In the genomic region with DNA sequence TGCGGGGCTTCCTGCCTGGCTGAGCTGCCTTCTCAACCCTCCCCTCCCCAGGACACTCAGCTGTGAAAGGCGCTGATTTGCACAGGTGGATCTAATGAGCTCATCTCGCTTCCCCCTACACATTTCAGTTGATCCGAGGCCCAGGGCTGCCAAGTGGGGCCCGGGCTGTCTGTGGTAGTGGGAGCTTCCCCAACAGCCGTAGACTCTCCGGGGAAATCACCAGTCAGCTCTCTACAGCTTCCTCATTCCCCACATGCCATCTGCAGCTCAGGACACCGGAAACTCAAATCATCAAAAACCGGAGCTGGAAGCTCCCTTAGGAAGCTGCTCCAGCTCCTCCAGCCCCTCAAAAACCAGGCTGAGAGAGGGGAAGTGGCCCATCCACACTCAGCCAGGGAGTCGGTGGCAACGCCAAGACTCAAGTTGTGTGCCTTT, we compare ENCODE assay signal across 9 cellular contexts. TPM values are rescaled to one million over a fixed set of nuclear protein-coding genes. Genes with fewer than 3 reads are reported as not detected.
DNase-seq lines count a peak whose midpoint lies in the region.
"Had no signal": no experiment of that assay in that cellular context is flagged by ENCODE, and none has a peak within 500 bp of the region (broad histone marks: within the 10 kb centered on the region; RNA-seq: fewer than 3 reads in every experiment).

No MANE protein-coding gene starts in this region.

- in situ Hi-C loops in KBM-7 (cut with MboI; ENCODE audit: low pct_unique_long_range_greater_than_20kb, low sequenced_read_pairs), result no loop called here

- intact Hi-C loops in activated T-helper 1 cell treated with anti-CD3 and anti-CD28 coated beads, Interleukin-12 subunit alpha, Interleukin-12 subunit beta, Interleukin-2, Interleukin-4 antibody, amounts not matched to agents 30 ng/mL and 10 ng/mL and 1 ng/mL, durations not matched to agents 14 hours and 24 hours and 36 hours (cut with micrococcal nuclease), result no loop called here

- H3K9ac ChIP-seq in skeletal muscle satellite cell (ENCODE audit: low read depth, low read length), result no peak overlapping the region

- peaks cover 3% of the 10 kb centered on the region for H3K27me3 Mint-ChIP-seq in activated T-helper 1 cell treated with anti-CD3 and anti-CD28 coated beads, Interleukin-12 subunit alpha, Interleukin-12 subunit beta, Interleukin-2, Interleukin-4 antibody, amounts not matched to agents 30 ng/mL and 10 ng/mL and 1 ng/mL, durations not matched to agents 14 hours and 24 hours and 36 hours (ENCODE audit: insufficient read depth)

- H3K4me1 ChIP-seq in skeletal muscle satellite cell (ENCODE audit: control insufficient read depth, insufficient read depth, low read length), result peaks cover 14% of the 10 kb centered on the region
- H3K4me1 ChIP-seq: tibial artery had no signal

- H3K36me3 ChIP-seq in skeletal muscle satellite cell (ENCODE audit: insufficient read depth, low read length), result no peaks in the 10 kb centered on the region
- H3K36me3 ChIP-seq: tibial artery had no signal

- DNase-seq in DMS153 treated with DMSO at 0.1 percent for 48 hours (lab: John Stamatoyannopoulos, UW; ENCODE audit: unreplicated experiment), result peak; percentile 38
- no peak for DNase-seq in DMS153 (lab: John Stamatoyannopoulos, UW)
- DNase-seq in KBM-7, result peak; percentile 79
- peak; percentile 90 for DNase-seq in glomerular visceral epithelial cell (ENCODE audit: extremely low spot score)
- no peak for DNase-seq in NCI-H1930 (lab: John Stamatoyannopoulos, UW)
- no peak for DNase-seq in activated T-helper 1 cell treated with anti-CD3 and anti-CD28 coated beads, Interleukin-12 subunit alpha, Interleukin-12 subunit beta, Interleukin-2, Interleukin-4 antibody, amounts not matched to agents 30 ng/mL and 10 ng/mL and 1 ng/mL, durations not matched to agents 14 hours and 24 hours and 36 hours (ENCODE audit: low spot score)
- DNase-seq in NCI-H446 treated with DMSO at 0.1 percent for 48 hours (lab: John Stamatoyannopoulos, UW), result no peak

- no peaks in the 10 kb centered on the region for H3K9me3 ChIP-seq in skeletal muscle satellite cell (replicated peaks; ENCODE audit: low read length)
- H3K9me3 ChIP-seq: tibial artery had no signal

- H3K4me3 ChIP-seq in skeletal muscle satellite cell (ENCODE audit: low read length), result no peak overlapping the region
- H3K4me3 ChIP-seq: tibial artery had no signal

- H3K4me2 ChIP-seq in skeletal muscle satellite cell (ENCODE audit: low read length), result peak overlapping the region; percentile 39

- no peaks in the 10 kb centered on the region for H3K36me3 Mint-ChIP-seq in activated T-helper 1 cell treated with anti-CD3 and anti-CD28 coated beads, Interleukin-12 subunit alpha, Interleukin-12 subunit beta, Interleukin-2, Interleukin-4 antibody, amounts not matched to agents 30 ng/mL and 10 ng/mL and 1 ng/mL, durations not matched to agents 14 hours and 24 hours and 36 hours (ENCODE audit: low read depth)

- peaks cover 5% of the 10 kb centered on the region for H3K4me1 Mint-ChIP-seq in activated T-helper 1 cell treated with anti-CD3 and anti-CD28 coated beads, Interleukin-12 subunit alpha, Interleukin-12 subunit beta, Interleukin-2, Interleukin-4 antibody, amounts not matched to agents 30 ng/mL and 10 ng/mL and 1 ng/mL, durations not matched to agents 14 hours and 24 hours and 36 hours (ENCODE audit: low read depth)

- no peak overlapping the region for H3K4me3 Mint-ChIP-seq in activated T-helper 1 cell treated with anti-CD3 and anti-CD28 coated beads, Interleukin-12 subunit alpha, Interleukin-12 subunit beta, Interleukin-2, Interleukin-4 antibody, amounts not matched to agents 30 ng/mL and 10 ng/mL and 1 ng/mL, durations not matched to agents 14 hours and 24 hours and 36 hours

- H3K27ac Mint-ChIP-seq in activated T-helper 1 cell treated with anti-CD3 and anti-CD28 coated beads, Interleukin-12 subunit alpha, Interleukin-12 subunit beta, Interleukin-2, Interleukin-4 antibody, amounts not matched to agents 30 ng/mL and 10 ng/mL and 1 ng/mL, durations not matched to agents 14 hours and 24 hours and 36 hours, result no peak overlapping the region

- no peaks in the 10 kb centered on the region for H3K9me3 Mint-ChIP-seq in activated T-helper 1 cell treated with anti-CD3 and anti-CD28 coated beads, Interleukin-12 subunit alpha, Interleukin-12 subunit beta, Interleukin-2, Interleukin-4 antibody, amounts not matched to agents 30 ng/mL and 10 ng/mL and 1 ng/mL, durations not matched to agents 14 hours and 24 hours and 36 hours

- peaks cover 52% of the 10 kb centered on the region for H3K27me3 ChIP-seq in skeletal muscle satellite cell (ENCODE audit: control insufficient read depth, insufficient read depth, low read length)
- H3K27me3 ChIP-seq: tibial artery had no signal

RNA-seq across cellular contexts. Expression of a gene that starts 56.2 kb away (rescaled TPM):
- 24.7 and 24.8 TPM in 2 replicates for total RNA-seq in skeletal muscle satellite cell (2012; rRNA removed)
- total RNA-seq in activated T-helper 1 cell treated with anti-CD3 and anti-CD28 coated beads, Interleukin-12 subunit alpha, Interleukin-12 subunit beta, Interleukin-2, Interleukin-4 antibody, amounts not matched to agents 30 ng/mL and 10 ng/mL and 1 ng/mL, durations not matched to agents 14 hours and 24 hours and 36 hours, result 19.2 and 21.5 TPM in 2 replicates

Comparison
In these comparisons a context has a peak if more than half of its experiments do, and no peak if none do; other contexts are left out.
1. DNase-seq: peak in DMS153 treated with DMSO at 0.1 percent for 48 hours (single experiment), KBM-7 (single experiment) and glomerular visceral epithelial cell (single experiment); none in DMS153 (single experiment), NCI-H1930 (0 of 2), activated T-helper 1 cell treated with anti-CD3 and anti-CD28 coated beads, Interleukin-12 subunit alpha, Interleukin-12 subunit beta, Interleukin-2, Interleukin-4 antibody, amounts not matched to agents 30 ng/mL and 10 ng/mL and 1 ng/mL, durations not matched to agents 14 hours and 24 hours and 36 hours (single experiment) and NCI-H446 treated with DMSO at 0.1 percent for 48 hours (single experiment).